ENCODE assay signal across 26 cellular contexts in genomic region chr20:11689262-11689661, GRCh38.
"Had no signal": no experiment of that assay in that cellular context is flagged by ENCODE, and none has a peak within 500 bp of the region (broad histone marks: within the 10 kb centered on the region; RNA-seq: fewer than 3 reads in every experiment).

No MANE protein-coding gene starts in this region.

- ATAC-seq: stimulated activated effector memory CD8-positive, alpha-beta T cell treated with anti-CD3 and anti-CD28 coated beads, Interleukin-12 subunit alpha, Interleukin-12 subunit beta, amount 100 ng/mL, for 72 hours; stimulated activated memory B cell treated with anti-CD40 and anti-IgM and Interleukin-4, amounts not matched to agents 10 μg/mL and 1 μg/mL and 100 μg/mL, for 72 hours; stimulated activated naive B cell treated with anti-CD40 and anti-IgM and Interleukin-4, amounts not matched to agents 10 μg/mL and 1 μg/mL and 100 μg/mL, for 72 hours; stimulated activated naive CD8-positive, alpha-beta T cell treated with anti-CD3 and anti-CD28 coated beads, Interleukin-15, amount 100 ng/mL, for 72 hours; stimulated activated naive CD8-positive, alpha-beta T cell treated with anti-CD3 and anti-CD28 coated beads, Interleukin-15, Interleukin-2, amounts not matched to agents 100 U/mL and 50 U/mL, for 24 hours; upper lobe of right lung had no signal

- H3K4me3 ChIP-seq: stomach, suprapubic skin, testis, thoracic aorta, thyroid gland, tibial artery, tibial nerve, transverse colon, upper lobe of left lung, upper lobe of right lung, uterus had no signal

- FAIRE-seq: urothelium cell line had no signal

- H3K9me3 ChIP-seq: stomach, suprapubic skin, testis, thoracic aorta, thyroid gland, tibial artery, tibial nerve, transverse colon, upper lobe of left lung, upper lobe of right lung, uterus had no signal

- H3K27ac ChIP-seq: stomach, suprapubic skin, testis, thoracic aorta, thyroid gland, tibial artery, tibial nerve, transverse colon, upper lobe of left lung, upper lobe of right lung, uterus had no signal

- H3K36me3 ChIP-seq: stomach, suprapubic skin, thoracic aorta, thyroid gland, tibial artery, tibial nerve, transverse colon, upper lobe of left lung, upper lobe of right lung, uterus had no signal

- H3K4me1 ChIP-seq: upper lobe of right lung had no signal

- H3K27me3 ChIP-seq: testis, thyroid gland, tibial nerve, transverse colon, uterus had no signal

- DNase-seq: stimulated activated CD4-positive, alpha-beta T cell treated with anti-CD3 and anti-CD28 coated beads, Interleukin-2, amount 100 ng/mL, for 48 hours; stimulated activated CD4-positive, alpha-beta T cell treated with anti-CD3 and anti-CD28 coated beads, Interleukin-4, amount 100 ng/mL, for 1 hour; stimulated activated CD4-positive, alpha-beta T cell treated with anti-CD3 and anti-CD28 coated beads, Interleukin-4, amount 100 ng/mL, for 24 hours; stimulated activated CD4-positive, alpha-beta T cell treated with anti-CD3 and anti-CD28 coated beads, Interleukin-4, amount 100 ng/mL, for 4 hours; stimulated activated CD8-positive, alpha-beta memory T cell treated with anti-CD3 and anti-CD28 coated beads, Interleukin-4, amount 100 ng/mL, for 48 hours; stimulated activated naive B cell treated with anti-CD40 and anti-IgM and Interleukin-4, amounts not matched to agents 10 μg/mL and 1 μg/mL and 100 μg/mL, for 72 hours; stimulated activated naive CD4-positive, alpha-beta T cell; stimulated activated naive CD4-positive, alpha-beta T cell treated with Interleukin-2 at 50 U/mL for 16 hours; stimulated activated naive CD8-positive, alpha-beta T cell treated with anti-CD3 and anti-CD28 coated beads, Interleukin-15, amount 100 ng/mL, for 72 hours; stimulated activated naive CD8-positive, alpha-beta T cell treated with anti-CD3 and anti-CD28 coated beads, Interleukin-15, Interleukin-2, amounts not matched to agents 100 U/mL and 50 U/mL, for 24 hours; stomach; substantia nigra; testis; thyroid gland; tibial artery; transverse colon; trophoblast cell; upper lobe of left lung; upper lobe of right lung; uterus had no signal
